ENCODE assay signal across 10 cellular contexts in genomic region chr1:40057310-40058030, GRCh38. TPM values are rescaled to one million over a fixed set of nuclear protein-coding genes. Genes with fewer than 3 reads are reported as not detected.
A peak's percentile ranks its signal among the peaks of the same experiment; 100 is the strongest.
DNase-seq lines count a peak whose midpoint lies in the region; ATAC-seq and TF ChIP-seq lines count a peak whose summit lies in the region.
"Had no signal": no experiment of that assay in that cellular context is flagged by ENCODE, and none has a peak within 500 bp of the region (broad histone marks: within the 10 kb centered on the region; RNA-seq: fewer than 3 reads in every experiment).

No MANE protein-coding gene starts in this region.

- no peak for TF ChIP-seq POLR2A in Peyer's patch (IDR thresholded peaks at IDR 0.05)
- TF ChIP-seq POLR2A in sigmoid colon (IDR thresholded peaks at IDR 0.05) = no peak

- H3K4me3 ChIP-seq in GM23248 = no peak overlapping the region
- no peak overlapping the region for H3K4me3 ChIP-seq in Peyer's patch
- no peak overlapping the region for H3K4me3 ChIP-seq in smooth muscle cell
- H3K4me3 ChIP-seq in sigmoid colon = no peak overlapping the region
- H3K4me3 ChIP-seq: SK-N-MC had no signal

- peaks cover 34% of the 10 kb centered on the region for H3K36me3 ChIP-seq in GM23248 (ENCODE audit: low read depth)
- H3K36me3 ChIP-seq in Peyer's patch = peaks cover 0 to 30% (median 0%) of the 10 kb centered on the region in 3 donors
- peaks cover 13% of the 10 kb centered on the region for H3K36me3 ChIP-seq in smooth muscle cell (ENCODE audit: low read depth)
- peaks cover 0 to 34% (median 17%) of the 10 kb centered on the region in 4 donors for H3K36me3 ChIP-seq in sigmoid colon

- no peak overlapping the region for H3K27ac ChIP-seq in GM23248
- H3K27ac ChIP-seq in Peyer's patch = peak overlapping the region in 3 of 4 donors; percentile 10 to 25 (median 22)
- H3K27ac ChIP-seq in smooth muscle cell (ENCODE audit: low read depth) = peak overlapping the region; percentile 1
- H3K27ac ChIP-seq in sigmoid colon = no peak overlapping the region
- H3K27ac ChIP-seq: SK-N-MC had no signal

- WGBS in GM23248 (ENCODE audit: low coverage in 1 of 2, low lambda C conversion rate in 2 of 2, missing lambda C conversion rate in 2 of 2), 2 experiments = 100% methylated on average over 1 of the region's 1 CpG
- 90% methylated on average over 1 of the region's 1 CpG for WGBS in smooth muscle cell (ENCODE audit: low lambda C conversion rate)
- 56 to 67% methylated on average over 1 of the region's 1 CpG for WGBS in sigmoid colon, 2 donors

- H2AFZ ChIP-seq in GM23248 (no peak overlapping the region), smooth muscle cell (ENCODE audit: low read depth) (no peak overlapping the region)

- H3F3A ChIP-seq in GM23248 (ENCODE audit: insufficient read depth) = peaks cover 56% of the 10 kb centered on the region
- peaks cover 12% of the 10 kb centered on the region for H3F3A ChIP-seq in smooth muscle cell (ENCODE audit: low read depth)

- no peaks in the 10 kb centered on the region for H3K9me3 Mint-ChIP-seq in effector memory CD8-positive, alpha-beta T cell

- H3K9me3 ChIP-seq in GM23248 (ENCODE audit: low read depth) (no peaks in the 10 kb centered on the region), Peyer's patch (no peaks in the 10 kb centered on the region), smooth muscle cell (replicated peaks; ENCODE audit: low read depth) (no peaks in the 10 kb centered on the region), sigmoid colon (no peaks in the 10 kb centered on the region)

- H3K27ac Mint-ChIP-seq in effector memory CD8-positive, alpha-beta T cell = peak overlapping the region; percentile 67 to 96

- no peaks in the 10 kb centered on the region for H3K9me2 ChIP-seq in GM23248 (ENCODE audit: insufficient read depth)

- H3K4me1 Mint-ChIP-seq in effector memory CD8-positive, alpha-beta T cell (ENCODE audit: low read depth in 2 of 2) = peaks cover 76 to 96% of the 10 kb centered on the region in 2 donors

- DNase-seq in GM23248 (no peak), Peyer's patch (no peak), smooth muscle cell (lab: John Stamatoyannopoulos, UW; ENCODE audit: unreplicated experiment) (no peak), GM13977 (ENCODE audit: low spot score) (no peak), sigmoid colon (no peak), NCI-H345 (lab: John Stamatoyannopoulos, UW) (no peak)
- DNase-seq in effector memory CD8-positive, alpha-beta T cell = no peak
- DNase-seq: effector CD8-positive, alpha-beta T cell; occipital lobe had no signal

- ATAC-seq in effector memory CD8-positive, alpha-beta T cell (replicated peaks) = no peak

- H3K27me3 Mint-ChIP-seq in effector memory CD8-positive, alpha-beta T cell = no peaks in the 10 kb centered on the region

- in situ Hi-C loops in GM23248 (cut with MboI) (no loop called here), GM13977 (cut with MboI; ENCODE audit: low pct_unique_long_range_greater_than_20kb, low sequenced_read_pairs, unreplicated experiment) (no loop called here)

- peaks cover 48% of the 10 kb centered on the region for H4K20me1 ChIP-seq in GM23248 (ENCODE audit: insufficient read depth)
- H4K20me1 ChIP-seq in smooth muscle cell (ENCODE audit: low read depth) = peaks cover 100% of the 10 kb centered on the region

- intact Hi-C loops in sigmoid colon (cut with DNase I) = no loop called here

- H3K4me2 ChIP-seq in GM23248 (ENCODE audit: unreplicated experiment) = peak overlapping the region; percentile 17
- no peak overlapping the region for H3K4me2 ChIP-seq in smooth muscle cell

- H3K27me3 ChIP-seq in GM23248 (replicated peaks; ENCODE audit: insufficient read depth) (no peaks in the 10 kb centered on the region), Peyer's patch (no peaks in the 10 kb centered on the region), smooth muscle cell (ENCODE audit: low read depth) (no peaks in the 10 kb centered on the region), sigmoid colon (no peaks in the 10 kb centered on the region)

- TF ChIP-seq CTCF in Peyer's patch (IDR thresholded peaks at IDR 0.05) (no peak), smooth muscle cell (IDR thresholded peaks at IDR 0.05; ENCODE audit: borderline replicate concordance, insufficient read depth, poor library complexity, severe bottlenecking) (no peak), GM13977 (IDR thresholded peaks at IDR 0.05; ENCODE audit: extremely low read depth, insufficient read depth, missing control alignments) (no peak), sigmoid colon (IDR thresholded peaks at IDR 0.05) (no peak)

- no peak for TF ChIP-seq EP300 in sigmoid colon (IDR thresholded peaks at IDR 0.05)

- H3K36me3 Mint-ChIP-seq in effector memory CD8-positive, alpha-beta T cell (ENCODE audit: insufficient read depth) = peaks cover 63% of the 10 kb centered on the region

- H3K79me2 ChIP-seq in GM23248 (ENCODE audit: insufficient read depth) (peaks cover 99% of the 10 kb centered on the region), smooth muscle cell (ENCODE audit: low read depth) (peaks cover 98% of the 10 kb centered on the region)

- H3K4me1 ChIP-seq in GM23248 (ENCODE audit: insufficient read depth) (peaks cover 33% of the 10 kb centered on the region), Peyer's patch (peaks cover 3 to 70% (median 21%) of the 10 kb centered on the region in 4 donors), smooth muscle cell (ENCODE audit: low read depth) (no peaks in the 10 kb centered on the region), sigmoid colon (peaks cover 0 to 79% (median 52%) of the 10 kb centered on the region in 4 donors)

- peak overlapping the region; percentile 71 to 85 for H3K4me3 Mint-ChIP-seq in effector memory CD8-positive, alpha-beta T cell

- H3K9ac ChIP-seq in GM23248 (no peak overlapping the region), smooth muscle cell (ENCODE audit: low read depth) (no peak overlapping the region)

RNA-seq across cellular contexts. Expression of gene CAP1, which starts 16.9 kb away (rescaled TPM):
- total RNA-seq in GM23248 (2014; rRNA removed; shearing (Covaris generic)) = 496 and 560 TPM in 2 replicates
- polyA plus RNA-seq in GM23248 (2016; fragmentation: Nextera tagmentation; extraction: Ambion mirVana) (576 and 593 TPM in 2 replicates), smooth muscle cell (370 and 381 TPM in 2 replicates), sigmoid colon (100 to 1,000 TPM; 286 to 412 (median 346) TPM)
- total RNA-seq in Peyer's patch (100 to 1,000 TPM; 135 to 229 (median 182) TPM), smooth muscle cell (362 and 390 TPM in 2 replicates), sigmoid colon (100 to 1,000 TPM; 177 to 234 (median 231) TPM)

RNA-seq across cellular contexts. Expression of gene PPT1, which starts 39.6 kb away (rescaled TPM):
- 26.9 and 38.3 TPM in 2 replicates for total RNA-seq in GM23248 (2014; rRNA removed; shearing (Covaris generic))
- polyA plus RNA-seq in GM23248 (2016; fragmentation: Nextera tagmentation; extraction: Ambion mirVana) = 53.1 and 54.0 TPM in 2 replicates
- total RNA-seq in Peyer's patch = 10 to 100 TPM in 3 of 4 donors, 1 to 10 TPM in 1; 9.6 to 23.4 (median 11.6) TPM
- total RNA-seq in smooth muscle cell = 66.3 and 85.6 TPM in 2 replicates
- polyA plus RNA-seq in smooth muscle cell = 72.4 and 72.5 TPM in 2 replicates
- 10 to 100 TPM; 70.4 to 86.7 (median 75.9) TPM for total RNA-seq in sigmoid colon
- polyA plus RNA-seq in sigmoid colon = 10 to 100 TPM; 10.2 to 76.3 (median 54.9) TPM

Comparison
In these comparisons a context has a peak if more than half of its experiments do, and no peak if none do; other contexts are left out.
1. H3K27ac ChIP-seq: peak in Peyer's patch (3 of 4) and smooth muscle cell (single experiment); none in GM23248 (single experiment) and sigmoid colon (0 of 4).